Comparison of ENCODE assay signal across 9 cellular contexts in the genomic region with DNA sequence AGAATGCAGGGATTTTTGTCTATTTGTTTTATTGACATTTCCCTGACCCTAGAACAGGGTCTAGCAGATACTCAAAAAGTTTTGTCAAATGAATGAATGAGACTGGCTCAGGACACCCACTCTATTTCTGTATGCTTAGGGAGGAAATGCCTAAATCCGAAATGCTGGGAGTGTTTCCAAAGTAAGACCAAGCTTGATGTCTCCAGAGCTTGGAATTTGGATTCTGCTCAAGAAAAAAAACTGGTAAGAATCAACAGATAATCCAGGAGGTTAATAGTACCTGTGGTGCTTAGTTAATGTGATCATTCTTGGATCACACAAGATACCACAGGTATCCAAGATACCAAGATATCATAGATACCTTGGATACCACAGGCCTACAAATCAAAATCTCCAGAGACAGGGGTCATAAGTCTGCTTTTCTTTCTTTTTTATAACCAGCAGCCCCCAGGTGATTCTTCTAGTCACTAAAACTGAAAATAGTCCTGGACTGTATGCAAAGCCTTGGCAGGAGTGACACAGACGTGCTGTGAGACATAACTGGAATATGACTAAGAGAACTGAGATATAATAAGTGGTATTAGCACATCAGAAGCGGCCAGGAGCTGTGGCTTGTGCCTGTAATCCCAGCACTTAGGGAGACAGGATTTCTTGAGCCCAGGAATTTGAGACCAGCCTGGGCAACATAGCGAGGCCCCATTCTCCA. TPM values are rescaled to one million over a fixed set of nuclear protein-coding genes. Genes with fewer than 3 reads are reported as not detected.
A peak's percentile ranks its signal among the peaks of the same experiment; 100 is the strongest.
DNase-seq lines count a peak whose midpoint lies in the region; ATAC-seq and TF ChIP-seq lines count a peak whose summit lies in the region.
"Had no signal": no experiment of that assay in that cellular context is flagged by ENCODE, and none has a peak within 500 bp of the region (broad histone marks: within the 10 kb centered on the region; RNA-seq: fewer than 3 reads in every experiment).

No MANE protein-coding gene starts in this region.

- H2AFZ ChIP-seq in SK-N-SH (ENCODE audit: low read depth) = peak overlapping the region; percentile 29; the same call in 1 of the 2 replicates

- ATAC-seq in GM21723 (IDR thresholded peaks at IDR 0.05; ENCODE audit: unreplicated experiment) = peak; percentile 86
- ATAC-seq in T-helper 17 cell = no peak
- ATAC-seq in left colon = no peak

- H3K27ac Mint-ChIP-seq in T-helper 17 cell (no peak overlapping the region), glutamatergic neuron (ENCODE audit: unreplicated experiment) (no peak overlapping the region)

- DNase-seq in AG20443 (ENCODE audit: low spot score) (peak; percentile 63), SK-N-SH (no peak), hepatic stellate cell (ENCODE audit: low spot score) (peak; percentile 37), T-helper 17 cell (no peak), glutamatergic neuron (no peak), left colon (no peak), COR-L47 (lab: John Stamatoyannopoulos, UW) (no peak)

- H3K27me3 Mint-ChIP-seq in T-helper 17 cell = peaks cover 31% of the 10 kb centered on the region
- no peaks in the 10 kb centered on the region for H3K27me3 Mint-ChIP-seq in glutamatergic neuron (ENCODE audit: unreplicated experiment)

- TF ChIP-seq CTCF in SK-N-SH (IDR thresholded peaks at IDR 0.05) = no peak
- TF ChIP-seq CTCF in glutamatergic neuron (IDR thresholded peaks at IDR 0.05; ENCODE audit: partially characterized antibody, unreplicated experiment) = no peak

- intact Hi-C loops in left colon (cut with DNase I, micrococcal nuclease) = no loop called here

- TF ChIP-seq EP300 in SK-N-SH (IDR thresholded peaks at IDR 0.05; ENCODE audit: borderline replicate concordance in 1 of 2, low read depth in 1 of 2, low read length in 1 of 2) = no peak

- WGBS in SK-N-SH (ENCODE audit: low lambda C conversion rate) = 65% methylated on average over 4 of the region's 4 CpGs

- H3K9me2 ChIP-seq in SK-N-SH = no peaks in the 10 kb centered on the region

- H3K4me2 ChIP-seq in SK-N-SH = 0 out of 2 replicates have a peak overlapping the region, but pooled peaks have one; percentile 6

- no peak overlapping the region for H3K9ac ChIP-seq in SK-N-SH

- no peaks in the 10 kb centered on the region for H3K36me3 Mint-ChIP-seq in T-helper 17 cell (ENCODE audit: low read depth)
- H3K36me3 Mint-ChIP-seq in glutamatergic neuron (ENCODE audit: unreplicated experiment) = no peaks in the 10 kb centered on the region

- no peaks in the 10 kb centered on the region for H3K79me2 ChIP-seq in SK-N-SH (ENCODE audit: insufficient read depth)

- H3K36me3 ChIP-seq in SK-N-SH (replicated peaks in 1 of 2; ENCODE audit: control insufficient read depth in 1 of 2, insufficient read depth in 2 of 2, low read length in 1 of 2) = no peaks in the 10 kb centered on the region

- H3K4me3 Mint-ChIP-seq in T-helper 17 cell = no peak overlapping the region
- H3K4me3 Mint-ChIP-seq in glutamatergic neuron (ENCODE audit: unreplicated experiment) = no peak overlapping the region

- H3F3A ChIP-seq in SK-N-SH (replicated peaks; ENCODE audit: insufficient read depth) = peaks cover 13% of the 10 kb centered on the region

- H3K4me3 ChIP-seq in SK-N-SH (ENCODE audit: low read depth in 2 of 2, low read length in 1 of 2) = no peak overlapping the region
- H3K4me3 ChIP-seq: K562 had no signal

- CTCF ChIA-PET in SK-N-SH (lab: Yijun Ruan, JAX) = no interaction called here

- no peaks in the 10 kb centered on the region for H3K9me3 ChIP-seq in SK-N-SH
- H3K9me3 ChIP-seq in T-helper 17 cell (ENCODE audit: control insufficient read depth, low read length, poor library complexity, severe bottlenecking) = no peaks in the 10 kb centered on the region

- H3K4me1 Mint-ChIP-seq in T-helper 17 cell (peaks cover 2% of the 10 kb centered on the region), glutamatergic neuron (ENCODE audit: low read depth, unreplicated experiment) (no peaks in the 10 kb centered on the region)

- POLR2A ChIA-PET in SK-N-SH (lab: Yijun Ruan, JAX) = no interaction called here

- no peaks in the 10 kb centered on the region for H3K27me3 ChIP-seq in SK-N-SH (ENCODE audit: insufficient read depth)

- no peaks in the 10 kb centered on the region for H4K20me1 ChIP-seq in SK-N-SH (ENCODE audit: insufficient read depth)

- H3K9me3 Mint-ChIP-seq in glutamatergic neuron (ENCODE audit: unreplicated experiment) = no peaks in the 10 kb centered on the region

- H3K4me1 ChIP-seq in SK-N-SH (ENCODE audit: control insufficient read depth in 1 of 2, insufficient read depth in 2 of 2, low read depth in 1 of 2, low read length in 1 of 2) = no peaks in the 10 kb centered on the region

- peak overlapping the region in 1 of 2 experiments; percentile 25; a peak in 1 of 4 replicates for H3K27ac ChIP-seq in SK-N-SH (ENCODE audit: low read depth in 2 of 2, low read length in 1 of 2)

- no peak for TF ChIP-seq RAD21 in SK-N-SH (IDR thresholded peaks at IDR 0.05; ENCODE audit: low read length)

TF ChIP-seq in SK-N-SH, 30 proteins besides CTCF, POLR2A, EP300 and RAD21:
- TF ChIP-seq FOSL2 (IDR thresholded peaks at IDR 0.05; ENCODE audit: borderline replicate concordance, low read depth) = 0 out of 2 replicates have a peak, but pooled peaks have one; percentile 4
- no peak for TF ChIP-seq TAF1 (IDR thresholded peaks at IDR 0.05; ENCODE audit: borderline replicate concordance, low read depth, low read length)
- no peak for TF ChIP-seq POLR2AphosphoS5 (IDR thresholded peaks at IDR 0.05; ENCODE audit: low read depth, low read length)
TF ChIP-seq in SK-N-SH: peak in this region for 1.

RNA-seq across cellular contexts. Expression of gene SP3, which starts 39.9 kb away (rescaled TPM):
- polyA plus RNA-seq in SK-N-SH (2012; rRNA removed) = 23.1 and 28.9 TPM in 2 replicates
- polyA plus RNA-seq in SK-N-SH (2012; cell fraction: cytosol; rRNA removed) = 25.0 and 30.2 TPM in 2 replicates
- 12.7 and 27.2 TPM in 2 replicates for polyA plus RNA-seq in SK-N-SH (2012; cell fraction: nucleus; rRNA removed)
- total RNA-seq in T-helper 17 cell = 100 to 1,000 TPM; 123 to 155 TPM
- 79.9 TPM for total RNA-seq in glutamatergic neuron (ENCODE audit: unreplicated experiment)
- 10 to 100 TPM; 67.8 to 92.6 TPM for total RNA-seq in left colon

Comparison
In these comparisons a context has a peak if more than half of its experiments do, and no peak if none do; other contexts are left out.
1. DNase-seq: peak in AG20443 (single experiment) and hepatic stellate cell (single experiment); none in SK-N-SH (single experiment), T-helper 17 cell (0 of 3), glutamatergic neuron (single experiment), left colon (0 of 2) and COR-L47 (single experiment).